In the genomic region with DNA sequence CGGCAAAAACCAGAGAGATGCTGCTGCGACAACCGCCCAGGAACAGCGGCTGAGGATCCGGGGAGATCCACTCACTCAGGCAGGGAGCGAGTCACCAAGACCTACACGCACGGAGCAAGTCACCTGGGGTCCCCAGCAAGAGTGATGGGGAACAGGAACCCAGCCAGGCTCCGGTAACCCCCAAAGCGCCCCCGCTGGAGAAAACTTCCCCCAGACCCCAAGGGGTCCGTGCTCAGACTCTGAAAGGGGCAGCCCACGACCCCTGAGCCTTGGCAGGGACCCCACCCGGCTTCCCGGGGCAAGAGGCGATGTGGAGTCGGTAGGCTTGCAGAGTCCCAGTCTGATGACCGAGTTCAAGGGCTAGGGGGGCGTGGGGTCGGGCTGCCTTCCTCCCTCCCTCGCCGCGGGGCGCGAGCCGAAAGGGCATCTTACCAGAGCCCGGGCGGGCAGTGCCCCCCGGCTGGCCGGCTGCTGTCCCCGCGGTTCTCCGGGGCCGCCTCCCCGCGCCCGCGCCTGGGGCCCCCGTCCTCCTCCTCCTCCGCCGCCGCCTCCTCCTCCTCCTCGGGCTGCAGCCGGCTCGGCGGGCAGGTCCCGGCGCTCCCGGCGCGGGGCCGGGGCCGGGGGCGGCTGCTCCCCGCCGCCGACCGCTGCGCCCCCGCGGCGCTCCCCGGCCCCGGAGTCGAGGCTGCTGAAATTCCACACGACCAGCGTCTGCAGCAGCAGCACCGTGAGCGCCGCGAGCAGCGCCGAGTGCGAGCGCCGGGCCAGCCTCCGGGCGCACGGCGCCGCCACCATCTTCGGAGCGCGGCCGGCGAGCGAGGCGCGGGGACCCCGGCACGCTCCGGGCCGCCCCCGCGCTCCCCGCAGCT, we compare ENCODE assay signal across 8 cellular contexts. TPM values are rescaled to one million over a fixed set of nuclear protein-coding genes. Genes with fewer than 3 reads are reported as not detected.
A peak's percentile ranks its signal among the peaks of the same experiment; 100 is the strongest.
DNase-seq lines count a peak whose midpoint lies in the region; ATAC-seq and TF ChIP-seq lines count a peak whose summit lies in the region.

No MANE protein-coding gene starts in this region.

- no peaks in the 10 kb centered on the region for H3K36me3 ChIP-seq in body of pancreas (replicated peaks in 1 of 2; ENCODE audit: insufficient read depth in 1 of 2, low read depth in 2 of 2)

- CTCF ChIA-PET in RWPE1 (lab: Yijun Ruan, JAX): no interaction called here

- H3K27me3 ChIP-seq in body of pancreas: no peaks in the 10 kb centered on the region

- WGBS in body of pancreas, 2 donors: 1 to 4% methylated on average over 5 to 73 of the region's 96 CpGs

- POLR2A ChIA-PET in RWPE1 (lab: Yijun Ruan, JAX; ENCODE audit: low non-redundant PET): no interaction called here

- no peaks in the 10 kb centered on the region for H3K9me3 ChIP-seq in body of pancreas

- TF ChIP-seq CTCF in body of pancreas (IDR thresholded peaks at IDR 0.05): no peak
- no peak for TF ChIP-seq CTCF in RWPE1 (conservative IDR thresholded peaks at IDR 0.05; ENCODE audit: low read depth)

- H3K4me1 ChIP-seq in body of pancreas: peaks cover 33% of the 10 kb centered on the region

- ATAC-seq in body of pancreas: peak; percentile 31
- ATAC-seq in left lobe of liver: peak; percentile 27

- H3K27ac ChIP-seq in body of pancreas (peak overlapping the region in 2 of 4 donors; percentile 16 to 45), RWPE1 (no peak overlapping the region)

- TF ChIP-seq POLR2A in body of pancreas (IDR thresholded peaks at IDR 0.05): no peak

- intact Hi-C loops in body of pancreas (cut with DNase I): no loop called here

- peak overlapping the region in 1 of 2 donors; percentile 57 for H3K4me3 ChIP-seq in body of pancreas

- peak; percentile 37 for DNase-seq in ELR (ENCODE audit: low read depth)
- DNase-seq in SK-N-DZ (ENCODE audit: low spot score): peak; percentile 21
- DNase-seq in body of pancreas: peak in 3 of 4 donors; percentile 26
- DNase-seq in left lobe of liver (ENCODE audit: low spot score): no peak
- peak; percentile 21 for DNase-seq in stimulated activated naive CD4-positive, alpha-beta T cell treated with Interleukin-2 at 50 U/mL for 16 hours (lab: John Stamatoyannopoulos, UW)
- DNase-seq in Ammon's horn (ENCODE audit: low spot score): no peak
- DNase-seq in cerebellum (ENCODE audit: low spot score): no peak
- DNase-seq in RWPE1 (ENCODE audit: low spot score): no peak

RNA-seq across cellular contexts. Expression of a gene that starts 0.5 kb away (rescaled TPM):
- 1.6 TPM in 2 replicates for polyA plus RNA-seq in SK-N-DZ (2014; cell fraction: cytosol; rRNA removed)
- 1.2 and 1.4 TPM in 2 replicates for polyA plus RNA-seq in SK-N-DZ (2014; cell fraction: nucleus; rRNA removed)
- total RNA-seq in body of pancreas: 10 to 100 TPM in 1 of 2 donors, 1 to 10 TPM in 1; 6.0 to 15.2 TPM
- 0.45 TPM for total RNA-seq in left lobe of liver
- total RNA-seq in cerebellum: 42.9 TPM

Comparison
In these comparisons a context has a peak if more than half of its experiments do, and no peak if none do; other contexts are left out.
1. DNase-seq: peak in ELR (single experiment), SK-N-DZ (single experiment), body of pancreas (3 of 4) and stimulated activated naive CD4-positive, alpha-beta T cell treated with Interleukin-2 at 50 U/mL for 16 hours (single experiment); none in left lobe of liver (single experiment), Ammon's horn (single experiment), cerebellum (single experiment) and RWPE1 (single experiment).